9 cellular contexts compared by ENCODE assay signal in genomic region chr21:42592156-42592820, GRCh38.
DNase-seq lines count a peak whose midpoint lies in the region; TF ChIP-seq lines count a peak whose summit lies in the region.
"Had no signal": no experiment of that assay in that cellular context is flagged by ENCODE, and none has a peak within 500 bp of the region (broad histone marks: within the 10 kb centered on the region; RNA-seq: fewer than 3 reads in every experiment).

No MANE protein-coding gene starts in this region.

- H3K4me3 ChIP-seq in tibial artery = no peak overlapping the region
- H3K4me3 ChIP-seq: HAP-1, SJCRH30 had no signal

- peaks cover 0 to 32% of the 10 kb centered on the region in 2 donors for H3K27me3 ChIP-seq in tibial artery
- H3K27me3 ChIP-seq: SJCRH30 had no signal

- H3K27ac Mint-ChIP-seq in brain (peak overlapping the region in 4 of 5 experiments; percentile 2 to 81 (median 38)), nephron progenitor cell (no peak overlapping the region)

- no peaks in the 10 kb centered on the region for H3K27me3 Mint-ChIP-seq in brain
- H3K27me3 Mint-ChIP-seq in nephron progenitor cell (ENCODE audit: low read depth, poor library complexity) = peaks cover 5% of the 10 kb centered on the region

- no peaks in the 10 kb centered on the region for H3K9me3 ChIP-seq in KOPT-K1 (ENCODE audit: insufficient read depth, low read length, poor library complexity, severe bottlenecking)
- H3K9me3 ChIP-seq in tibial artery = no peaks in the 10 kb centered on the region
- H3K9me3 ChIP-seq: HAP-1, SJCRH30 had no signal

- peaks cover 0 to 12% (median 10%) of the 10 kb centered on the region in 4 donors for H3K4me1 ChIP-seq in tibial artery
- H3K4me1 ChIP-seq: HAP-1, SJCRH30 had no signal

- DNase-seq in nephron progenitor cell = no peak
- DNase-seq in ecto neural progenitor cell (ENCODE audit: low spot score) = no peak
- no peak for DNase-seq in NCI-H345 treated with DMSO at 0.1 percent for 48 hours (lab: John Stamatoyannopoulos, UW; ENCODE audit: unreplicated experiment)
- DNase-seq in tibial artery = no peak
- DNase-seq: SJCRH30 had no signal

- peaks cover 23% of the 10 kb centered on the region for H3K4me1 Mint-ChIP-seq in brain
- peaks cover 25% of the 10 kb centered on the region for H3K4me1 Mint-ChIP-seq in nephron progenitor cell

- H3K4me3 Mint-ChIP-seq in brain = no peak overlapping the region
- peak overlapping the region; percentile 2 for H3K4me3 Mint-ChIP-seq in nephron progenitor cell

- peaks cover 1 to 9% (median 5%) of the 10 kb centered on the region in 5 experiments for H3K9me3 Mint-ChIP-seq in brain
- H3K9me3 Mint-ChIP-seq in nephron progenitor cell = peaks cover 10% of the 10 kb centered on the region

- H3K36me3 ChIP-seq in KOPT-K1 (ENCODE audit: insufficient read depth, low read length) (no peaks in the 10 kb centered on the region), tibial artery (no peaks in the 10 kb centered on the region)
- H3K36me3 ChIP-seq: HAP-1, SJCRH30 had no signal

- H3K36me3 Mint-ChIP-seq in brain = no peaks in the 10 kb centered on the region
- H3K36me3 Mint-ChIP-seq in nephron progenitor cell (ENCODE audit: low read depth) = no peaks in the 10 kb centered on the region

- H3K27ac ChIP-seq in C4-2B (peak overlapping the region; percentile 31; the same call in 1 of the 2 replicates), KOPT-K1 (ENCODE audit: low read depth, low read length, poor library complexity, severe bottlenecking) (peak overlapping the region; percentile 83), tibial artery (no peak overlapping the region)
- H3K27ac ChIP-seq: SJCRH30 had no signal

- no peak for TF ChIP-seq CTCF in C4-2B (conservative IDR thresholded peaks at IDR 0.05)
- no peak for TF ChIP-seq CTCF in brain (conservative IDR thresholded peaks at IDR 0.05)
- TF ChIP-seq CTCF in nephron progenitor cell (IDR thresholded peaks at IDR 0.05) = no peak
- no peak for TF ChIP-seq CTCF in tibial artery (IDR thresholded peaks at IDR 0.05)

- intact Hi-C loops in tibial artery (cut with DNase I; ENCODE audit: low total_unique reads) = no loop called here

Comparison
In these comparisons a context has a peak if more than half of its experiments do, and no peak if none do; other contexts are left out.
1. H3K27ac ChIP-seq: peak in C4-2B (single experiment) and KOPT-K1 (single experiment); none in tibial artery (0 of 2).